Comparison of ENCODE assay signal across 1 cellular context in the genomic region with DNA sequence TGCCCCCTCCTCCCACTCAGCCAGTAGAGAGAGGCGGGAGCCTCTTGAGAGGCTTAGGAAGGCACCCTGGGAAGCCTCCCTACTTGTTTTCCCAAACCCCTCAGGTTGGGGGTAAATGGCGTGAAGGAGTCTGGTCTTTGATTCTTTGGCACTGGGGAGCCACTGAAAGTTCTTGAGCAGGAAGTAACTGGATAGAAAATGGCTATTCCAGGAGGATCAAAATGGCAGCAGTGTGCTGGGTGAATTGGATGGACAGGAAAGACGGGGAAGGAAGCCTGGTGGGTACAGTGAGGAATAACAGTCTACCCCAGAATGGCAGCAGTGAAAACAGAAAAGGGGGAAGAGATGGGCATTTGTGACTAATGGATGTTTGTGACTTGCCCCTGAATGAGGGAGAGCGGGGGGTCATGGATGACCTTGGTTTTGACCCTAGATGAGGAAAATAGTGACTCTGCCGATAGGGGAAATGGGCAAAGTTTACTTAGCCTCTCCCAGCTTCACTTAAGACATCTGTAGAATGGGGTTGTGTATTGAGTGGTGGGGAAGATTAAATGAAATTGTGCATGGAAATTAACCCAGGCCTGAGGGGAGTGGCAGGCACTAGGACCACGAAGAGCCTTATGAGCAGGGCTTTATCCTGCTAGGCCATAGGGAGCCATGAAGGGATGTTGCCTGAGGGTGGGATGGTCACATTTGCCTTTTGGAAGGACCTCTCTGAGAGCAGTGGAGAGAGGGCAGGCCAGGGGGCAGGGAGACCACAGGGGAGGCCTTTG.
A peak's percentile ranks its signal among the peaks of the same experiment; 100 is the strongest.
TF ChIP-seq lines count a peak whose summit lies in the region.

No MANE protein-coding gene starts in this region.

TF ChIP-seq in HepG2, 621 proteins besides CTCF, POLR2A, EP300 and RAD21:
- no peak for TF ChIP-seq ZNF557 (CRISPR knock-in tag; IDR thresholded peaks at IDR 0.05)
- peak; percentile 59 for TF ChIP-seq ZNF629 (CRISPR knock-in tag; conservative IDR thresholded peaks at IDR 0.05)
TF ChIP-seq in HepG2: peak in this region for 1.
